8 cellular contexts compared by ENCODE assay signal in the genomic region with DNA sequence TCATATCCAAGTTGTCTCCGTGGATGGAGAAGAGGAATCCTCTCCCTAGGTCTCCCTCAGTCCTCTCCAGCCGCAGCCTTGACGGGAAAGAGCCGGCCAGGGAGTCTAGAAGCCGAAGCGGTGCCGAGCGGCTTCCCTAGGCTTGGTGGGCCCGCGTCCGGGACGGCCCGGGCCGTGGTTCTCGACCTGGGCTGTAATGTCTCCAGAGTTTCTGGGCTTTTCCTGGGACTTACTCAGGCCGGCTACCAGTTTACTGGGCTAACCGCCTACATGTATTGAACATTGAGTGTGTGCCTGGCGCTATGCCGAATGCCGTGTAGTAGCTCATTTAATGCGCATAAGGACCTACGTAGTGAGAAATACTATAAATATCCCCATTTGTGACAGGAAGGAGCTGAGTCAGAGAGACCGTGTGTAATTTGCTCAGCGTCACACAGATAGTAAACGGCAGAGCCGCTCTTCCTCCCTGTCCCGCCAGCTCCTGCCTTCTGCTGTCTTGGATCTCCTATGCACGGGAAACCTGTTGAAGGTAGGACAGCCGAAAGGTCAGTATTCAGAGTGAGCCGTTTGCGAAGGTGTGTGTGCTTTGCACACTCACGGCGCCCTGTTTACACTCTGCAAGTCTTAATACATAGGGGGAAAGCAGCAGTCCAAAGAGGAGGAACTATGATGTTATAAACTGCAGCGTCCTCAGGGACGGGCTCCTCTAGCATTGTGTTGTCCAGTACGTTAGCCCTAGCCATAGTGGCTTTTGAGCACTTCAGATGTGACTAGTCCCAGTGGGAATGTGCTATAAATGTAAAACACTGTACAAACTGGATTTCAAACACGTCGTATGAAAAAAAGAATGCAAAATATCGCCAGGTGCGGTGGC. TPM values are rescaled to one million over a fixed set of nuclear protein-coding genes. Genes with fewer than 3 reads are reported as not detected.
DNase-seq lines count a peak whose midpoint lies in the region; ATAC-seq and TF ChIP-seq lines count a peak whose summit lies in the region.

No MANE protein-coding gene starts in this region.

- no peaks in the 10 kb centered on the region for H3K27me3 ChIP-seq in duodenal mucosa (ENCODE audit: control insufficient read depth in 1 of 2, insufficient read depth in 2 of 2, low read length in 2 of 2)
- H3K27me3 ChIP-seq in mesenchymal stem cell (ENCODE audit: control insufficient read depth in 1 of 2, insufficient read depth in 1 of 2, low read length in 2 of 2), result no peaks in the 10 kb centered on the region

- no peak overlapping the region for H2AK5ac ChIP-seq in mesenchymal stem cell (ENCODE audit: low read length, severe bottlenecking)

- peak overlapping the region; percentile 90 for H3K4me3 ChIP-seq in AG09309 (ENCODE audit: control insufficient read depth, low read depth, low read length)
- H3K4me3 ChIP-seq in duodenal mucosa (ENCODE audit: low read depth in 1 of 2, low read length in 2 of 2), result peak overlapping the region; percentile 75 to 76
- H3K4me3 ChIP-seq in mesenchymal stem cell (ENCODE audit: insufficient read depth in 1 of 2, low read depth in 1 of 2, low read length in 2 of 2), result peak overlapping the region; percentile 61 to 95

- H3K4me2 ChIP-seq in mesenchymal stem cell (ENCODE audit: low read length, poor library complexity, severe bottlenecking), result peak overlapping the region; percentile 99

- H3K23ac ChIP-seq in mesenchymal stem cell (ENCODE audit: low read length in 2 of 2), result peak overlapping the region in 1 of 2 experiments; percentile 14

- no peak for TF ChIP-seq CTCF in AG09309 (IDR thresholded peaks at IDR 0.05; ENCODE audit: control insufficient read depth, insufficient read depth, low read depth, low read length, missing control alignments)

- DNase-seq in AG09309 (ENCODE audit: low read depth), result peak; percentile 74
- peak; percentile 55 for DNase-seq in NCI-H345 (lab: John Stamatoyannopoulos, UW)
- peak; percentile 82 for DNase-seq in activated CD4-positive, alpha-beta T cell treated with anti-CD3 and anti-CD28 coated beads for 48 hours
- peak; percentile 96 for DNase-seq in mesenchymal stem cell
- peak; percentile 23 for DNase-seq in stimulated activated CD8-positive, alpha-beta memory T cell treated with anti-CD3 and anti-CD28 coated beads, Interleukin-12 subunit alpha, Interleukin-12 subunit beta, amount 100 ng/mL, for 24 hours (ENCODE audit: extremely low read depth)

- H2BK5ac ChIP-seq in mesenchymal stem cell (ENCODE audit: low read depth, low read length, poor library complexity, severe bottlenecking), result peak overlapping the region; percentile 20

- peak overlapping the region; percentile 67 to 77 for H3K18ac ChIP-seq in mesenchymal stem cell (ENCODE audit: low read depth in 1 of 2, low read length in 2 of 2)

- H3K9me3 ChIP-seq in duodenal mucosa (ENCODE audit: control insufficient read depth in 1 of 2, low read length in 2 of 2) (no peaks in the 10 kb centered on the region), mesenchymal stem cell (ENCODE audit: control insufficient read depth, low read length) (no peaks in the 10 kb centered on the region)

- H4K91ac ChIP-seq in mesenchymal stem cell (ENCODE audit: low read length), result no peak overlapping the region

- H3K27ac ChIP-seq in duodenal mucosa (ENCODE audit: low read depth, low read length), result peak overlapping the region; percentile 86
- peak overlapping the region; percentile 61 for H3K27ac ChIP-seq in mesenchymal stem cell (ENCODE audit: low read length, poor library complexity, severe bottlenecking)

- H4K8ac ChIP-seq in mesenchymal stem cell (ENCODE audit: low read length), result peak overlapping the region; percentile 84

- H2BK120ac ChIP-seq in mesenchymal stem cell (ENCODE audit: low read depth, low read length), result no peak overlapping the region

- ATAC-seq in GM18873 (IDR thresholded peaks at IDR 0.05; ENCODE audit: low FRiP score, unreplicated experiment), result peak; percentile 38
- ATAC-seq in HG03135 (IDR thresholded peaks at IDR 0.05; ENCODE audit: unreplicated experiment), result peak; percentile 44

- H3K14ac ChIP-seq in mesenchymal stem cell (ENCODE audit: low read length in 2 of 2), result peak overlapping the region in 1 of 2 experiments; percentile 7

- H3K9ac ChIP-seq in duodenal mucosa (ENCODE audit: low read depth in 1 of 2, low read length in 2 of 2) (peak overlapping the region; percentile 93 to 96), mesenchymal stem cell (ENCODE audit: low read length) (peak overlapping the region; percentile 97)

- H2BK15ac ChIP-seq in mesenchymal stem cell (ENCODE audit: low read depth, poor library complexity, severe bottlenecking), result peak overlapping the region; percentile 97

- peaks cover 4% of the 10 kb centered on the region for H3K79me1 ChIP-seq in mesenchymal stem cell (replicated peaks; ENCODE audit: low read length, poor library complexity, severe bottlenecking)

- peak overlapping the region; percentile 66 for H2AFZ ChIP-seq in mesenchymal stem cell (ENCODE audit: low read depth, low read length)

- peak overlapping the region in 1 of 2 experiments; percentile 32 for H3K4ac ChIP-seq in mesenchymal stem cell (ENCODE audit: low read depth in 1 of 2, low read length in 2 of 2)

- peaks cover 12 to 19% of the 10 kb centered on the region in 2 donors for H3K4me1 ChIP-seq in duodenal mucosa (ENCODE audit: control insufficient read depth in 1 of 2, insufficient read depth in 2 of 2, low read length in 2 of 2)
- H3K4me1 ChIP-seq in mesenchymal stem cell (ENCODE audit: control insufficient read depth, insufficient read depth, low read depth, low read length), result peaks cover 10% of the 10 kb centered on the region

- peak overlapping the region in 1 of 2 experiments; percentile 61 for H2BK12ac ChIP-seq in mesenchymal stem cell (ENCODE audit: low read length in 2 of 2)

- no peaks in the 10 kb centered on the region for H3K36me3 ChIP-seq in duodenal mucosa (ENCODE audit: control insufficient read depth in 1 of 2, insufficient read depth in 2 of 2, low read length in 2 of 2)
- H3K36me3 ChIP-seq in mesenchymal stem cell (ENCODE audit: control insufficient read depth in 1 of 2, insufficient read depth in 2 of 2, low read depth in 1 of 2, low read length in 2 of 2), result no peaks in the 10 kb centered on the region

- 15% methylated on average over 40 of the region's 40 CpGs for WGBS in mesenchymal stem cell

RNA-seq across cellular contexts. Expression of a gene that starts 0.7 kb away (rescaled TPM):
- 6.1 TPM for polyA plus RNA-seq in mesenchymal stem cell (2013, experiment 1 of 2)
- polyA plus RNA-seq in mesenchymal stem cell (2013, experiment 2 of 2), result 6.1 TPM

RNA-seq across cellular contexts. Expression of a gene that starts 14.4 kb away (rescaled TPM):
- 1.7 TPM for polyA plus RNA-seq in mesenchymal stem cell (2013, experiment 1 of 2)
- polyA plus RNA-seq in mesenchymal stem cell (2013, experiment 2 of 2), result 1.8 TPM

RNA-seq across cellular contexts. Expression of a gene that starts 22.9 kb away (rescaled TPM):
- 25.6 TPM for polyA plus RNA-seq in mesenchymal stem cell (2013, experiment 1 of 2)
- 26.4 TPM for polyA plus RNA-seq in mesenchymal stem cell (2013, experiment 2 of 2)

RNA-seq across cellular contexts. Expression of a gene that starts 28.2 kb away (rescaled TPM):
- 104 TPM for polyA plus RNA-seq in mesenchymal stem cell (2013, experiment 1 of 2)
- 104 TPM for polyA plus RNA-seq in mesenchymal stem cell (2013, experiment 2 of 2)

RNA-seq across cellular contexts. Expression of a gene that starts 45.4 kb away (rescaled TPM):
- polyA plus RNA-seq in mesenchymal stem cell (2013, experiment 1 of 2), result 54.8 TPM
- polyA plus RNA-seq in mesenchymal stem cell (2013, experiment 2 of 2), result 57.3 TPM

Comparison
In these comparisons a context has a peak if more than half of its experiments do, and no peak if none do; other contexts are left out.
1. Peak in every context shown above with its lines: DNase-seq, ATAC-seq, H3K4me3 ChIP-seq and H3K27ac ChIP-seq.
2. DNase-seq: peak in every context shown above with its lines; median percentile 96 in mesenchymal stem cell; 82 in activated CD4-positive, alpha-beta T cell treated with anti-CD3 and anti-CD28 coated beads for 48 hours; 74 in AG09309; 55 in NCI-H345; 23 in stimulated activated CD8-positive, alpha-beta memory T cell treated with anti-CD3 and anti-CD28 coated beads, Interleukin-12 subunit alpha, Interleukin-12 subunit beta, amount 100 ng/mL, for 24 hours.